ENCODE assay signal across 7 cellular contexts in the genomic region with DNA sequence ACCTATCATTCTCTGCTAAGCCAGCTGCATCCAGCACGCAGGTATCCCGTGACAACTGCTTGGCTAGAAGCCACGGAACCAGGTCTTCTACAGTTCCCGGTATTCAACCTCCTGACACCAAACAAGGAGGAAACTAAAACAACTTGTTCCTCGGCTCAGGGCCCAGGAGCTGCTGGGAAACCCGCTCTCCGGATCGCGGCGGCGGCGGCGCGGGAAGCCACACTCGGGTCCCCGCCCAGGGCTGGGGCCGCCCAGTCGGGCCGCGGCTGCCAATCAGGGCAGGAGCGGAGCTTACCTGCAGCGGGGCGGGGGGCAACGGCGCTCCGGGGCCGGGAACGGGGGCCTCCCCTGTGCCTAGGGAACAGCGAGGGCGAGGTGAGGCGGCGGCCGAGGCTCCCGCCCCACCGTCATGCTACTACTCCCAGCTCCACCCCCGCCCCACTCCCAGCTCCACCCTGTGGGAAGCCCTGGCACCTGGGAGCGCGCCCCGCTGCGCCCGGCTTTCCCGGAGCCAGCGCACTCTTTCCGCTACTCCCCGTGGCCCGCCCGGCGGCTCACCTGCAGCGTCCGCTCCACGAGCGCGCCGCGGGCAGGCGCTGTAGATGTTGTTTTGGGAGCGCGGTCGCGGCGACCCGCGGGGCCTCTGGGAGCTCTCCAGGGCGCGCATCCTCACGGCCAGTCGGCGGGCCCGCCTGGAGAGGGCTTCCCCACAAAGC. TPM values are rescaled to one million over a fixed set of nuclear protein-coding genes. Genes with fewer than 3 reads are reported as not detected.
DNase-seq lines count a peak whose midpoint lies in the region; ATAC-seq and TF ChIP-seq lines count a peak whose summit lies in the region.

No MANE protein-coding gene starts in this region.

- H3K27me3 Mint-ChIP-seq in H9 (ENCODE audit: low read depth) = peaks cover 69% of the 10 kb centered on the region

- H3K79me1 ChIP-seq in H9 (ENCODE audit: insufficient read depth, low read depth, low read length, poor library complexity, severe bottlenecking) = no peaks in the 10 kb centered on the region

- peak overlapping the region; percentile 66 to 83 for H3K4me3 Mint-ChIP-seq in H9

- intact Hi-C loops in prostate gland (cut with DNase I) = no loop called here

- H4K20me1 ChIP-seq in H9 (ENCODE audit: control insufficient read depth, insufficient read depth, insufficient read length) = no peaks in the 10 kb centered on the region

- TF ChIP-seq POLR2A in prostate gland (IDR thresholded peaks at IDR 0.05) = peak; percentile 26

- H3K36me3 ChIP-seq in cardiac muscle cell (no peaks in the 10 kb centered on the region), prostate gland (no peaks in the 10 kb centered on the region)

- no peak overlapping the region for H3K23ac ChIP-seq in H9 (ENCODE audit: insufficient read length, low read depth, low read length)

- H2AK5ac ChIP-seq in H9 (ENCODE audit: insufficient read length, low read length) = no peak overlapping the region

- ATAC-seq in GM18498 (IDR thresholded peaks at IDR 0.05; ENCODE audit: unreplicated experiment) = no peak

- H2BK12ac ChIP-seq in H9 (ENCODE audit: insufficient read length, low read depth, low read length) = no peak overlapping the region

- no peak overlapping the region for H3K56ac ChIP-seq in H9 (ENCODE audit: insufficient read length, low read depth, low read length)

- no peak overlapping the region for H2BK120ac ChIP-seq in H9 (ENCODE audit: low read depth, low read length, poor library complexity, severe bottlenecking)

- H3K4me1 Mint-ChIP-seq in H9 = peaks cover 5 to 20% of the 10 kb centered on the region in 2 experiments

- no peak overlapping the region for H2BK15ac ChIP-seq in H9 (ENCODE audit: low read depth, low read length)

- H4K5ac ChIP-seq in H9 (ENCODE audit: insufficient read length, low read depth, low read length) = no peak overlapping the region

- peak overlapping the region; percentile 33 for H3K9ac ChIP-seq in H9 (ENCODE audit: extremely low read depth, insufficient read length, low read length)

- H3K4me1 ChIP-seq in H9 (ENCODE audit: insufficient read depth, low read length) = 0 out of 2 replicates have a peak, but pooled peaks cover 3% of the 10 kb centered on the region
- no peaks in the 10 kb centered on the region for H3K4me1 ChIP-seq in cardiac muscle cell (ENCODE audit: low read depth)
- no peaks in the 10 kb centered on the region for H3K4me1 ChIP-seq in prostate gland (replicated peaks)

- H3K9me3 ChIP-seq in H9 (ENCODE audit: control insufficient read depth, low read depth, low read length) = no peaks in the 10 kb centered on the region
- H3K9me3 ChIP-seq in cardiac muscle cell (ENCODE audit: low read depth) = no peaks in the 10 kb centered on the region
- no peaks in the 10 kb centered on the region for H3K9me3 ChIP-seq in prostate gland

- no peak overlapping the region for H3K18ac ChIP-seq in H9 (ENCODE audit: insufficient read length, low read depth, low read length)

- WGBS in H9 (ENCODE audit: extremely low coverage, insufficient read length, low lambda C conversion rate) = no CpG with 5 or more reads among the region's 69 CpGs
- 2% methylated on average over 55 of the region's 69 CpGs for WGBS in prostate gland

- no peak overlapping the region for H3K4ac ChIP-seq in H9 (ENCODE audit: low read depth, low read length)

- H3K9me3 Mint-ChIP-seq in H9 = no peaks in the 10 kb centered on the region; a peak in 1 of 5 replicates

- H2BK5ac ChIP-seq in H9 (ENCODE audit: insufficient read length, low read length) = no peak overlapping the region

- TF ChIP-seq CTCF in H9 (conservative IDR thresholded peaks at IDR 0.05) = no peak
- no peak for TF ChIP-seq CTCF in cardiac muscle cell (IDR thresholded peaks at IDR 0.05; ENCODE audit: low read depth, low read length)
- peak in 1 of 4 experiments; percentile 11 for TF ChIP-seq CTCF in prostate gland (IDR thresholded peaks at IDR 0.05)

- H3K36me3 Mint-ChIP-seq in H9 (ENCODE audit: insufficient read depth in 1 of 3, low read depth in 3 of 3) = no peaks in the 10 kb centered on the region; a peak in 1 of 7 replicates

- H3K4me3 ChIP-seq in cardiac muscle cell = peak overlapping the region; percentile 58
- peak overlapping the region; percentile 42 to 46 for H3K4me3 ChIP-seq in prostate gland

- no peak overlapping the region for H4K91ac ChIP-seq in H9 (ENCODE audit: insufficient read length, low read depth, low read length)

- DNase-seq in H9 (peak; percentile 80), NCI-H510A treated with DMSO at 0.1 percent for 48 hours (lab: John Stamatoyannopoulos, UW) (peak; percentile 76), cardiac muscle cell (ENCODE audit: low read depth in 1 of 2, low spot score in 1 of 2) (peak in 1 of 2 donors; percentile 55), prostate gland (ENCODE audit: low spot score) (peak; percentile 91), NOMO-1 (lab: John Stamatoyannopoulos, UW; ENCODE audit: unreplicated experiment in 2 of 2) (no peak)
- DNase-seq in activated naive CD4-positive, alpha-beta T cell (lab: John Stamatoyannopoulos, UW) = peak in 3 of 4 experiments; percentile 19 to 57 (median 37)

- no peak overlapping the region for H4K8ac ChIP-seq in H9 (replicated peaks; ENCODE audit: insufficient read length, low read depth, low read length)

- H3K27me3 ChIP-seq in H9 (ENCODE audit: insufficient read depth, low read length) (peaks cover 11% of the 10 kb centered on the region; the same call in 1 of the 2 replicates), cardiac muscle cell (peaks cover 58% of the 10 kb centered on the region), prostate gland (replicated peaks; ENCODE audit: insufficient read depth) (no peaks in the 10 kb centered on the region)

- H3K14ac ChIP-seq in H9 (ENCODE audit: insufficient read depth, low read length) = no peak overlapping the region; the same call in 1 of the 2 replicates

- peak overlapping the region; percentile 92 for H3K4me2 ChIP-seq in H9 (ENCODE audit: insufficient read depth, insufficient read length, low read length)

- H3K23me2 ChIP-seq in H9 (ENCODE audit: insufficient read length, low read depth, low read length, poor library complexity, severe bottlenecking) = peaks cover 6% of the 10 kb centered on the region

- no peak overlapping the region for H3K27ac ChIP-seq in H9 (ENCODE audit: insufficient read length, low read depth, low read length)
- H3K27ac ChIP-seq in cardiac muscle cell = no peak overlapping the region
- peak overlapping the region; percentile 63 to 64 for H3K27ac ChIP-seq in prostate gland

- no peak overlapping the region for H2AFZ ChIP-seq in H9 (ENCODE audit: low read length)

- H2BK20ac ChIP-seq in H9 (ENCODE audit: low read depth, low read length, poor library complexity, severe bottlenecking) = no peak overlapping the region

- H3K79me2 ChIP-seq in H9 (ENCODE audit: insufficient read depth, low read length) = no peaks in the 10 kb centered on the region

- H3K27ac Mint-ChIP-seq in H9 = peak overlapping the region in 1 of 3 experiments; percentile 72; a peak in 1 of 7 replicates

- no peak overlapping the region for H3T11ph ChIP-seq in H9 (ENCODE audit: low read length)

RNA-seq across cellular contexts. Expression of a gene that starts 12.1 kb away (rescaled TPM):
- total RNA-seq in H9 (2021) = not detected in 2 replicates
- not detected in 2 replicates for total RNA-seq in cardiac muscle cell
- polyA plus RNA-seq in cardiac muscle cell = not detected in 2 replicates
- not detected for total RNA-seq in prostate gland

RNA-seq across cellular contexts. Expression of a gene that starts 12.4 kb away (rescaled TPM):
- not detected in 2 replicates for total RNA-seq in H9 (2021)
- not detected in 2 replicates for total RNA-seq in cardiac muscle cell
- not detected in 2 replicates for polyA plus RNA-seq in cardiac muscle cell
- total RNA-seq in prostate gland = 1 to 10 TPM; 1.7 to 2.2 TPM

RNA-seq across cellular contexts. Expression of a gene that starts 36.9 kb away (rescaled TPM):
- total RNA-seq in H9 (2021) = not detected in 2 replicates
- total RNA-seq in cardiac muscle cell = not detected in 2 replicates
- polyA plus RNA-seq in cardiac muscle cell = not detected in 2 replicates
- 10 to 100 TPM in 1 of 2 donors, 1 to 10 TPM in 1; 1.9 to 91.7 TPM for total RNA-seq in prostate gland

RNA-seq across cellular contexts. Expression of a gene that starts 43.9 kb away (rescaled TPM):
- not detected in 2 replicates for total RNA-seq in H9 (2021)
- not detected in 2 replicates for total RNA-seq in cardiac muscle cell
- not detected in 2 replicates for polyA plus RNA-seq in cardiac muscle cell
- total RNA-seq in prostate gland = not detected

Comparison
In these comparisons a context has a peak if more than half of its experiments do, and no peak if none do; other contexts are left out.
1. DNase-seq: peak in H9 (single experiment), NCI-H510A treated with DMSO at 0.1 percent for 48 hours (single experiment), activated naive CD4-positive, alpha-beta T cell (3 of 4) and prostate gland (single experiment); none in NOMO-1 (0 of 2).
2. H3K27ac ChIP-seq: peak in prostate gland (2 of 2); none in H9 (single experiment) and cardiac muscle cell (single experiment).